17 cellular contexts compared by ENCODE assay signal in genomic region chr9:101536351-101536750, GRCh38. TPM values are rescaled to one million over a fixed set of nuclear protein-coding genes. Genes with fewer than 3 reads are reported as not detected.
DNase-seq lines count a peak whose midpoint lies in the region; ATAC-seq and TF ChIP-seq lines count a peak whose summit lies in the region.
"Had no signal": no experiment of that assay in that cellular context is flagged by ENCODE, and none has a peak within 500 bp of the region (broad histone marks: within the 10 kb centered on the region; RNA-seq: fewer than 3 reads in every experiment).

No MANE protein-coding gene starts in this region.

- CTCF ChIA-PET in RWPE1 (lab: Yijun Ruan, JAX): interaction anchor here (1.0 kb wide), 1 partner anchor 87 kb away, joined by 3 read pairs; no protein-coding TSS in a partner anchor

- POLR2A ChIA-PET in RWPE1 (lab: Yijun Ruan, JAX; ENCODE audit: low non-redundant PET): no interaction called here

- H2AFZ ChIP-seq in neural cell (ENCODE audit: low read depth, low read length): no peak overlapping the region

- H4K20me1 ChIP-seq in neural cell (ENCODE audit: insufficient read depth): no peaks in the 10 kb centered on the region

- peak; percentile 83 for DNase-seq in ELR (ENCODE audit: low read depth)
- peak; percentile 36 for DNase-seq in RWPE1 (ENCODE audit: low spot score)
- DNase-seq in fibroblast of gingiva (ENCODE audit: low read depth): peak; percentile 10
- no peak for DNase-seq in activated T-cell treated with anti-CD3 and anti-CD28 coated beads, Interleukin-2, amount 50 U/mL, for 1 hour
- DNase-seq in SK-N-DZ (ENCODE audit: low spot score): no peak
- DNase-seq: activated CD4-positive, alpha-beta T cell treated with anti-CD3 and anti-CD28 coated beads for 4 hours; BE2C; cortex of kidney; NCI-H146; stimulated activated CD4-positive, alpha-beta T cell treated with anti-CD3 and anti-CD28 coated beads, Interleukin-4, amount 100 ng/mL, for 24 hours had no signal

- H3K4me3 ChIP-seq in neural cell (ENCODE audit: low read length): peak overlapping the region; percentile 77
- H3K4me3 ChIP-seq: ascending aorta, Peyer's patch had no signal

- no peak overlapping the region for H3K27ac ChIP-seq in RWPE1
- no peak overlapping the region for H3K27ac ChIP-seq in neural cell (ENCODE audit: low read length)
- H3K27ac ChIP-seq: ascending aorta, Peyer's patch had no signal

- no peak for TF ChIP-seq EP300 in neural cell (conservative IDR thresholded peaks at IDR 0.05; ENCODE audit: poor library complexity, severe bottlenecking)

- ATAC-seq in HG02885 (IDR thresholded peaks at IDR 0.05; ENCODE audit: poor library complexity, unreplicated experiment): no peak
- ATAC-seq: natural killer cell treated with Interleukin-12 subunit alpha and Interleukin-12 subunit beta and Interleukin-15 and Interleukin-18, amount 100 ng/mL, for 72 hours had no signal

- TF ChIP-seq CTCF in RWPE1 (conservative IDR thresholded peaks at IDR 0.05; ENCODE audit: low read depth) (no peak), neural cell (IDR thresholded peaks at IDR 0.05; ENCODE audit: poor library complexity, severe bottlenecking) (no peak)

- no peaks in the 10 kb centered on the region for H3K27me3 ChIP-seq in neural cell (ENCODE audit: insufficient read depth, low read depth, low read length)
- H3K27me3 ChIP-seq: ascending aorta, BE2C, Peyer's patch had no signal

- H3K4me2 ChIP-seq in neural cell (ENCODE audit: low read length): no peak overlapping the region

- no peaks in the 10 kb centered on the region for H3F3A ChIP-seq in neural cell (ENCODE audit: insufficient read depth, low read length, poor library complexity, severe bottlenecking)

- no peaks in the 10 kb centered on the region for H3K9me3 ChIP-seq in neural cell (ENCODE audit: low read length)
- H3K9me3 ChIP-seq: ascending aorta, BE2C, Peyer's patch had no signal

- H3K9me2 ChIP-seq in neural cell (ENCODE audit: insufficient read depth, low read length): no peaks in the 10 kb centered on the region

- no peak for TF ChIP-seq RAD21 in neural cell (conservative IDR thresholded peaks at IDR 0.05)

- H3K36me3 ChIP-seq in neural cell (ENCODE audit: insufficient read depth, low read length): peaks cover 5% of the 10 kb centered on the region

- H3K9ac ChIP-seq in neural cell (ENCODE audit: low read length): no peak overlapping the region

- peaks cover 28% of the 10 kb centered on the region for H3K79me2 ChIP-seq in neural cell (replicated peaks; ENCODE audit: insufficient read depth, low read length)

TF ChIP-seq in neural cell, 6 proteins besides CTCF, POLR2A, EP300 and RAD21:
- TF ChIP-seq TAF1 (IDR thresholded peaks at IDR 0.05; ENCODE audit: low read depth): no peak
- no peak for TF ChIP-seq EZH2 (IDR thresholded peaks at IDR 0.05; ENCODE audit: borderline replicate concordance, insufficient read depth, low read length, poor library complexity, severe bottlenecking)
- no peak for TF ChIP-seq SMC3 (conservative IDR thresholded peaks at IDR 0.05; ENCODE audit: poor library complexity)
- TF ChIP-seq POLR2AphosphoS5 (IDR thresholded peaks at IDR 0.05): no peak
- TF ChIP-seq REST (IDR thresholded peaks at IDR 0.05; ENCODE audit: borderline replicate concordance): no peak
- no peak for TF ChIP-seq MXI1 (conservative IDR thresholded peaks at IDR 0.05; ENCODE audit: poor library complexity, severe bottlenecking)

RNA-seq across cellular contexts. Expression of gene RNF20, which starts 2.7 kb away (rescaled TPM):
- 32.1 and 33.5 TPM in 2 replicates for polyA plus RNA-seq in neural cell
- polyA minus RNA-seq in neural cell: 57.2 and 64.0 TPM in 2 replicates
- 24.2 and 24.9 TPM in 2 replicates for polyA plus RNA-seq in SK-N-DZ (2014; cell fraction: cytosol; rRNA removed)
- polyA plus RNA-seq in SK-N-DZ (2014; cell fraction: nucleus; rRNA removed): 13.7 and 22.0 TPM in 2 replicates

RNA-seq across cellular contexts. Expression of gene PPP3R2, which starts 58.4 kb away (rescaled TPM):
- polyA plus RNA-seq in neural cell: not detected in 2 replicates
- polyA minus RNA-seq in neural cell: 0.24 TPM in 1 of 2 replicates, not detected in the other
- 0.03 TPM in 1 of 2 replicates, not detected in the other for polyA plus RNA-seq in SK-N-DZ (2014; cell fraction: cytosol; rRNA removed)
- not detected in 2 replicates for polyA plus RNA-seq in SK-N-DZ (2014; cell fraction: nucleus; rRNA removed)
- polyA plus RNA-seq: endothelial cell of umbilical vein, small intestine had no signal

Comparison
In these comparisons a context has a peak if more than half of its experiments do, and no peak if none do; other contexts are left out.
1. DNase-seq: peak in ELR (single experiment), RWPE1 (single experiment) and fibroblast of gingiva (single experiment); none in activated T-cell treated with anti-CD3 and anti-CD28 coated beads, Interleukin-2, amount 50 U/mL, for 1 hour (single experiment) and SK-N-DZ (single experiment).